14 cellular contexts compared by ENCODE assay signal in the genomic region with DNA sequence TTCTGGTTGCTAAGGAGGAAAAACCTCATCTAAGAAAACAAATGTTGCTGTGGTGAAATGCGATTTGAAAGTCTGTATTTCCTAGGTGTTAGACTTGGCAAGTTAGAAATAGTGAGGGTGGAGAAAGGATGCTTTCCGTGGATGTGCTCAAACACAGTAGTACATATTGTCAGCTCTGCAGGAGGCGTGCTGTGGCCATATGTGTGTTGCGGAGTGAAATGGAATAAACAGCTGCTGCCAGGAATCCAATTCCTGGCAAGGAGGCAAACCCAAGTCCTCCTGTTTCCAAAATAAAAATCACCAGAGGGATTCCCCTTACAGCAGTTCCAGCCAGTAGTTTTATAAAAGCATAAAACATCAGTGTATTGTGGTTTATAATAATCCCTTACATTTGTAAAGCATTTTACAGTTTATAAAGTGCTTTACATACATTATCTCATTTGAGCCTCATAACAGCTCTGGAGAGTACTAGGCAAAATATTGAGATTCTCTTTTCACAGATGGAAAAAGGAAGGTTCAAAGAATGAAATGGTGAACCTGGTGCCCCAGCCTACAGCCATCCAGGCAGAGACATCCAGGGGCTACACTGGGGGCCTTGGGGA.
DNase-seq lines count a peak whose midpoint lies in the region; FAIRE-seq and TF ChIP-seq lines count a peak whose summit lies in the region.
"Had no signal": no experiment of that assay in that cellular context is flagged by ENCODE, and none has a peak within 500 bp of the region (broad histone marks: within the 10 kb centered on the region; RNA-seq: fewer than 3 reads in every experiment).

No MANE protein-coding gene starts in this region.

- H3K36me3 ChIP-seq in H1 (ENCODE audit: control insufficient read depth in 2 of 4, insufficient read depth in 4 of 4, low read length in 3 of 4) (no peaks in the 10 kb centered on the region), transverse colon (no peaks in the 10 kb centered on the region)

- H3K27me3 ChIP-seq in H1 (replicated peaks in 1 of 4; ENCODE audit: control insufficient read depth in 3 of 4, extremely low read depth in 1 of 4, insufficient read depth in 3 of 4, low read length in 3 of 4) (no peaks in the 10 kb centered on the region), transverse colon (no peaks in the 10 kb centered on the region)

- CTCF ChIA-PET in H1 (lab: Charles Lee; ENCODE audit: partially characterized antibody): interaction anchor here (0.8 to 1.2 kb wide), 2 partner anchors 76 to 125 kb away, joined by 3 to 5 read pairs; no protein-coding TSS in a partner anchor

- H3K23ac ChIP-seq in H1 (ENCODE audit: insufficient read length): no peak overlapping the region

- H3K4me1 Mint-ChIP-seq in mesothelial cell of epicardium (peaks cover 58% of the 10 kb centered on the region), endothelial cell (ENCODE audit: unreplicated experiment) (peaks cover 33% of the 10 kb centered on the region)
- H3K4me1 Mint-ChIP-seq: memory B cell had no signal

- H3K23me2 ChIP-seq in H1 (ENCODE audit: low read depth, low read length): no peaks in the 10 kb centered on the region

- H3K4me1 ChIP-seq in H1 (replicated peaks in 1 of 4; ENCODE audit: control insufficient read depth in 3 of 4, insufficient read depth in 4 of 4, low read length in 3 of 4) (peaks cover 2 to 11% (median 4%) of the 10 kb centered on the region in 4 experiments; a peak in 6 of 7 replicates), transverse colon (peaks cover 5 to 34% (median 13%) of the 10 kb centered on the region in 4 donors)

- TF ChIP-seq EP300 in H1 (IDR thresholded peaks at IDR 0.05; ENCODE audit: borderline replicate concordance in 1 of 2, low read depth in 2 of 2, low read length in 2 of 2) (no peak), transverse colon (IDR thresholded peaks at IDR 0.05; ENCODE audit: low read depth) (no peak)

- no peak overlapping the region for H2BK15ac ChIP-seq in H1 (ENCODE audit: low read length)

- no peaks in the 10 kb centered on the region for H4K20me1 ChIP-seq in H1 (replicated peaks in 1 of 2; ENCODE audit: control insufficient read depth in 1 of 2, insufficient read depth in 2 of 2, low read length in 2 of 2)

- H3K79me2 ChIP-seq in H1 (ENCODE audit: control insufficient read depth in 1 of 2, insufficient read depth in 2 of 2, low read length in 2 of 2): no peaks in the 10 kb centered on the region

- H3K36me3 Mint-ChIP-seq in mesothelial cell of epicardium: peaks cover 2% of the 10 kb centered on the region
- H3K36me3 Mint-ChIP-seq in endothelial cell (ENCODE audit: low read depth, unreplicated experiment): no peaks in the 10 kb centered on the region
- H3K36me3 Mint-ChIP-seq: memory B cell had no signal

- intact Hi-C loops in transverse colon (cut with DNase I; ENCODE audit: low total_unique reads): no loop called here

- H2BK20ac ChIP-seq in H1 (ENCODE audit: low read length): no peak overlapping the region

- H3K4ac ChIP-seq in H1 (replicated peaks; ENCODE audit: insufficient read length, low read depth, low read length): no peak overlapping the region

- H3K27ac Mint-ChIP-seq in mesothelial cell of epicardium (peak overlapping the region; percentile 82), endothelial cell (ENCODE audit: unreplicated experiment) (no peak overlapping the region)
- H3K27ac Mint-ChIP-seq: memory B cell had no signal

- POLR2A ChIA-PET in H1 (lab: Charles Lee; ENCODE audit: partially characterized antibody): interaction anchor here (1.2 kb wide), 1 partner anchor 14 kb away, joined by 3 read pairs; no protein-coding TSS in a partner anchor

- no peaks in the 10 kb centered on the region for H3K9me3 Mint-ChIP-seq in mesothelial cell of epicardium
- no peaks in the 10 kb centered on the region for H3K9me3 Mint-ChIP-seq in endothelial cell (ENCODE audit: unreplicated experiment)

- WGBS in H1 (ENCODE audit: extremely low coverage in 1 of 2, insufficient coverage in 1 of 2, insufficient read length in 1 of 2, insufficient replicate concordance in 2 of 2, low coverage in 1 of 2, low lambda C conversion rate in 2 of 2, missing lambda C conversion rate in 1 of 2), 2 experiments: 76% methylated on average over 4 of the region's 4 CpGs; no CpG with 5 or more reads in 1 of the 2 experiments
- WGBS in transverse colon (ENCODE audit: low coverage in 1 of 2), 2 donors: 54 to 77% methylated on average over 4 of the region's 4 CpGs

- no peak overlapping the region for H2AK5ac ChIP-seq in H1 (ENCODE audit: low read depth, low read length)

- H3K14ac ChIP-seq in H1 (ENCODE audit: insufficient read length): no peak overlapping the region

- 0 out of 2 replicates have a peak overlapping the region, but pooled peaks have one; percentile 28 for H2AFZ ChIP-seq in H1 (ENCODE audit: low read length)

- H3K27me3 Mint-ChIP-seq in mesothelial cell of epicardium (ENCODE audit: low read depth) (no peaks in the 10 kb centered on the region), endothelial cell (ENCODE audit: unreplicated experiment) (no peaks in the 10 kb centered on the region)

- in situ Hi-C loops in transverse colon (cut with MboI; ENCODE audit: low pct_ligation_motif_present in 1 of 4, low pct_unique_long_range_greater_than_20kb in 1 of 4, low sequenced_read_pairs in 3 of 4): no loop called here

- TF ChIP-seq RAD21 in H1 (IDR thresholded peaks at IDR 0.05 in 1 of 2, conservative IDR thresholded peaks at IDR 0.05 in 1 of 2; ENCODE audit: low read depth in 2 of 2, low read length in 2 of 2): no peak

- TF ChIP-seq CTCF in H1 (IDR thresholded peaks at IDR 0.05; ENCODE audit: control extremely low read depth in 1 of 3, insufficient read depth in 1 of 3, low read depth in 1 of 3, low read length in 3 of 3): no peak
- TF ChIP-seq CTCF in mesothelial cell of epicardium (IDR thresholded peaks at IDR 0.05; ENCODE audit: unreplicated experiment): no peak
- TF ChIP-seq CTCF in transverse colon (IDR thresholded peaks at IDR 0.05): no peak
- no peak for TF ChIP-seq CTCF in endothelial cell (IDR thresholded peaks at IDR 0.05; ENCODE audit: unreplicated experiment)

- no peak for FAIRE-seq in H1 (lab: Jason Lieb, UNC)
- FAIRE-seq: RCC 7860 had no signal

- H3K4me3 Mint-ChIP-seq in mesothelial cell of epicardium (peak overlapping the region; percentile 2), endothelial cell (ENCODE audit: unreplicated experiment) (no peak overlapping the region)
- H3K4me3 Mint-ChIP-seq: memory B cell had no signal

- no peak overlapping the region; the same call in 1 of the 2 replicates for H3K18ac ChIP-seq in H1 (ENCODE audit: extremely low read depth, low read length)

- no peak overlapping the region for H4K5ac ChIP-seq in H1 (ENCODE audit: insufficient read length, low read depth, low read length)

- no peak overlapping the region for H2BK5ac ChIP-seq in H1 (ENCODE audit: low read depth, low read length)

- H3K4me3 ChIP-seq in H1 (ENCODE audit: extremely low read depth in 1 of 4, insufficient read depth in 2 of 4, low read depth in 3 of 4, low read length in 4 of 4) (no peak overlapping the region), transverse colon (no peak overlapping the region)

- H3K9me3 ChIP-seq in H1 (ENCODE audit: insufficient read depth in 2 of 2, low read depth in 1 of 2, low read length in 1 of 2) (no peaks in the 10 kb centered on the region; a peak in 1 of 4 replicates), transverse colon (no peaks in the 10 kb centered on the region)

- no peak for TF ChIP-seq POLR2A in H1 (IDR thresholded peaks at IDR 0.05; ENCODE audit: control extremely low read depth in 1 of 2, low read depth in 2 of 2, low read length in 2 of 2)
- no peak for TF ChIP-seq POLR2A in transverse colon (IDR thresholded peaks at IDR 0.05)

- no peak overlapping the region for H3K56ac ChIP-seq in H1 (replicated peaks; ENCODE audit: insufficient read length, low read depth, low read length)

- H3K79me1 ChIP-seq in H1 (ENCODE audit: low read depth, low read length): no peaks in the 10 kb centered on the region

- H3K27ac ChIP-seq in H1 (ENCODE audit: low read depth, low read length) (no peak overlapping the region), transverse colon (peak overlapping the region in 3 of 4 donors; percentile 20 to 62 (median 49))
- H3K27ac ChIP-seq: epithelial cell of prostate had no signal

- H3K9ac ChIP-seq in H1 (replicated peaks in 1 of 4; ENCODE audit: extremely low read depth in 1 of 4, low read depth in 3 of 4, low read length in 3 of 4): no peak overlapping the region

- H3K4me2 ChIP-seq in H1 (ENCODE audit: insufficient read depth in 1 of 2, low read depth in 2 of 2, low read length in 2 of 2): no peak overlapping the region

- H4K8ac ChIP-seq in H1 (ENCODE audit: extremely low read depth, insufficient read depth, low read length): no peak overlapping the region

- H4K91ac ChIP-seq in H1 (replicated peaks; ENCODE audit: insufficient read length, low read length): no peak overlapping the region

- DNase-seq in NCI-H748 (lab: John Stamatoyannopoulos, UW; ENCODE audit: unreplicated experiment) (peak; percentile 5), NCI-H748 treated with DMSO at 0.1 percent for 48 hours (lab: John Stamatoyannopoulos, UW) (no peak), H1 (ENCODE audit: low read depth in 1 of 2, low spot score in 2 of 2) (no peak), mesothelial cell of epicardium (ENCODE audit: low spot score in 2 of 2, unreplicated experiment in 2 of 2) (no peak), transverse colon (no peak), DMS53 treated with DMSO at 0.1 percent for 48 hours (lab: John Stamatoyannopoulos, UW; ENCODE audit: unreplicated experiment) (no peak), endothelial cell (ENCODE audit: low spot score) (no peak)
- DNase-seq in stimulated activated CD4-positive, alpha-beta T cell treated with anti-CD3 and anti-CD28 coated beads, Interleukin-15, amount 100 ng/mL, for 24 hours: no peak
- DNase-seq: activated CD4-positive, CD25-positive, alpha-beta regulatory T cell; activated naive CD4-positive, alpha-beta T cell; Karpas-422 had no signal

- no peak overlapping the region for H2BK120ac ChIP-seq in H1 (replicated peaks; ENCODE audit: low read depth, low read length)

- no peak overlapping the region for H2BK12ac ChIP-seq in H1 (ENCODE audit: low read depth, low read length)

TF ChIP-seq in H1, 55 proteins besides CTCF, POLR2A, EP300 and RAD21:
- no peak for TF ChIP-seq RNF2 (IDR thresholded peaks at IDR 0.05; ENCODE audit: borderline replicate concordance, low read depth, low read length, missing control alignments, poor library complexity, severe bottlenecking)
TF ChIP-seq in H1: peak in this region for 0.
